ENCODE assay signal across 34 cellular contexts in genomic region chr9:27260789-27261516, GRCh38. TPM values are rescaled to one million over a fixed set of nuclear protein-coding genes. Genes with fewer than 3 reads are reported as not detected.
"Had no signal": no experiment of that assay in that cellular context is flagged by ENCODE, and none has a peak within 500 bp of the region (broad histone marks: within the 10 kb centered on the region; RNA-seq: fewer than 3 reads in every experiment).

No MANE protein-coding gene starts in this region.

- ATAC-seq: activated naive CD4-positive, alpha-beta T cell treated with anti-CD3 and anti-CD28 coated beads, Interleukin-2, amount 50 U/mL, for 72 hours; activated T-cell treated with anti-CD3 and anti-CD28 coated beads, Interleukin-2, amount 50 U/mL, for 72 hours; gastroesophageal sphincter; T-helper 17 cell had no signal

- H3K27ac ChIP-seq: ascending aorta, breast epithelium, cardiac muscle cell, colonic mucosa, epithelial cell of prostate, esophagus squamous epithelium, gastroesophageal sphincter had no signal

- FAIRE-seq: endometrium, endothelial cell of umbilical vein had no signal

- H3K4me1 ChIP-seq: ascending aorta, breast epithelium, colonic mucosa, esophagus squamous epithelium, gastroesophageal sphincter had no signal

- H3K36me3 ChIP-seq: ascending aorta, breast epithelium, cardiac muscle cell, colonic mucosa, esophagus squamous epithelium, gastroesophageal sphincter had no signal

- H3K9me3 ChIP-seq: ascending aorta, breast epithelium, colonic mucosa, esophagus squamous epithelium, gastroesophageal sphincter had no signal

- DNase-seq: activated CD4-positive, alpha-beta memory T cell treated with anti-CD3 and anti-CD28 coated beads, Interleukin-2, amount 10 ng/mL, durations not matched to agents 7 days and 5 days; activated CD4-positive, alpha-beta T cell treated with anti-CD3 and anti-CD28 coated beads for 1 hour; activated CD4-positive, alpha-beta T cell treated with anti-CD3 and anti-CD28 coated beads for 4 hours; activated CD4-positive, alpha-beta T cell treated with anti-CD3 and anti-CD28 coated beads, Interleukin-2, amount 10 ng/mL, durations not matched to agents 7 days and 5 days; activated CD4-positive, alpha-beta T cell treated with anti-CD3 and anti-CD28 coated beads, Interleukin-2, amount 50 U/mL, for 4 hours; activated CD8-positive, alpha-beta memory T cell treated with anti-CD3 and anti-CD28 coated beads, Interleukin-2, amount 50 U/mL, for 48 hours; activated gamma-delta T cell; activated naive CD4-positive, alpha-beta T cell; activated naive CD4-positive, alpha-beta T cell treated with anti-CD3 and anti-CD28 coated beads, Interleukin-2, amount 10 ng/mL, durations not matched to agents 7 days and 5 days; activated naive CD8-positive, alpha-beta T cell treated with anti-CD3 and anti-CD28 coated beads, Interleukin-2, amount 10 ng/mL, durations not matched to agents 7 days and 5 days; activated T-cell treated with anti-CD3 and anti-CD28 coated beads for 4 hours; activated T-cell treated with anti-CD3 and anti-CD28 coated beads, Interleukin-2, amount 50 U/mL, for 24 hours; activated T-cell treated with anti-CD3 and anti-CD28 coated beads, Interleukin-2, amount 50 U/mL, for 72 hours; central memory CD4-positive, alpha-beta T cell; cerebellar nuclear complex; colonic mucosa; effector CD8-positive, alpha-beta T cell; esophagus squamous epithelium; foreskin melanocyte; T-helper 1 cell; T-helper 17 cell; T1000 had no signal

- H3K27me3 ChIP-seq: ascending aorta, breast epithelium, cardiac muscle cell, colonic mucosa, esophagus squamous epithelium, gastroesophageal sphincter had no signal

- H3K4me3 ChIP-seq: ascending aorta, breast epithelium, cardiac muscle cell, colonic mucosa, esophagus squamous epithelium, gastroesophageal sphincter had no signal

RNA-seq across cellular contexts. Expression of gene EQTN, which starts 36.0 kb away (rescaled TPM):
- total RNA-seq: activated CD4-positive, alpha-beta memory T cell treated with anti-CD3 and anti-CD28 coated beads, Interleukin-2, amount 10 ng/mL, durations not matched to agents 7 days and 5 days; activated CD4-positive, alpha-beta T cell treated with anti-CD3 and anti-CD28 coated beads, Interleukin-2, amount 10 ng/mL, durations not matched to agents 7 days and 5 days; activated naive CD4-positive, alpha-beta T cell treated with anti-CD3 and anti-CD28 coated beads, Interleukin-2, amount 50 U/mL, for 72 hours; activated naive CD8-positive, alpha-beta T cell treated with anti-CD3 and anti-CD28 coated beads, Interleukin-2, amount 10 ng/mL, durations not matched to agents 7 days and 5 days; activated T-cell treated with anti-CD3 and anti-CD28 coated beads, Interleukin-2, amount 50 U/mL, for 72 hours; ascending aorta; cardiac muscle cell; endothelial cell of umbilical vein; esophagus squamous epithelium; fibroblast of lung; fibroblast of villous mesenchyme; glomerular endothelial cell; T-helper 17 cell had no signal
- polyA plus RNA-seq: cardiac muscle cell, endothelial cell of umbilical vein, esophagus, fibroblast of lung had no signal
